24 cellular contexts compared by ENCODE assay signal in genomic region chr15:65603559-65603958, GRCh38. TPM values are rescaled to one million over a fixed set of nuclear protein-coding genes. Genes with fewer than 3 reads are reported as not detected.
DNase-seq lines count a peak whose midpoint lies in the region; ATAC-seq, FAIRE-seq and TF ChIP-seq lines count a peak whose summit lies in the region.
"Had no signal": no experiment of that assay in that cellular context is flagged by ENCODE, and none has a peak within 500 bp of the region (broad histone marks: within the 10 kb centered on the region; RNA-seq: fewer than 3 reads in every experiment).

No MANE protein-coding gene starts in this region.

- no peak overlapping the region for H3K4me3 ChIP-seq in HepG2 (replicated peaks in 1 of 3; ENCODE audit: insufficient read depth in 1 of 3, low read depth in 2 of 3, low read length in 3 of 3)
- H3K4me3 ChIP-seq in right lobe of liver: no peak overlapping the region
- no peak overlapping the region for H3K4me3 ChIP-seq in K562
- H3K4me3 ChIP-seq: BLaER1 had no signal

- H3K4me1 ChIP-seq in HepG2 (ENCODE audit: insufficient read depth, low read length) (peaks cover 6% of the 10 kb centered on the region), right lobe of liver (no peaks in the 10 kb centered on the region), K562 (replicated peaks in 1 of 2; ENCODE audit: control insufficient read depth in 2 of 2, insufficient read depth in 2 of 2, low read length in 2 of 2) (no peaks in the 10 kb centered on the region; a peak in 1 of 5 replicates)
- H3K4me1 ChIP-seq: BE2C, BLaER1 had no signal

- BruUV-seq in HepG2 (replicated peaks; lab: Mats Ljungman, UMichigan): no TSS peak
- BruUV-seq in K562 (replicated peaks; lab: Mats Ljungman, UMichigan): no TSS peak

- DNase-seq in HepG2 (ENCODE audit: low spot score) (no peak), right lobe of liver (no peak), K562 (ENCODE audit: extremely low read depth in 1 of 4, low spot score in 3 of 4) (no peak), G401 (ENCODE audit: low spot score) (no peak)
- DNase-seq: 8988T; ACHN; BE2C; C1 segment of cervical spinal cord; CD4-positive, alpha-beta memory T cell; CD4-positive, CD25-positive, alpha-beta regulatory T cell; CD8-positive, alpha-beta memory T cell; COR-L47; DMS 273 treated with DMSO at 0.1 percent for 48 hours; DMS153; DMS53; DMS79; DND-41; EL; GF-D8 had no signal

- H3K27me3 ChIP-seq in HepG2 (ENCODE audit: control insufficient read depth in 1 of 2, insufficient read depth in 2 of 2, low read length in 2 of 2): no peaks in the 10 kb centered on the region
- H3K27me3 ChIP-seq in right lobe of liver: no peaks in the 10 kb centered on the region
- no peaks in the 10 kb centered on the region for H3K27me3 ChIP-seq in K562 (ENCODE audit: control insufficient read depth in 2 of 2, insufficient read depth in 2 of 2, low read length in 2 of 2)
- H3K27me3 ChIP-seq: BE2C, BLaER1 had no signal

- CTCF ChIA-PET in HepG2 (lab: Yijun Ruan, JAX; ENCODE audit: low intra/inter-chr PET ratio, low total read pairs): no interaction called here
- CTCF ChIA-PET in K562 (lab: Yijun Ruan, JAX; ENCODE audit: low intra/inter-chr PET ratio): no interaction called here

- FAIRE-seq in HepG2 (lab: Jason Lieb, UNC) (no peak), K562 (lab: Jason Lieb, UNC) (no peak)
- FAIRE-seq: A204.1, G401.6, GM18507, GM19239 had no signal

- intact Hi-C loops in HepG2 (cut with micrococcal nuclease; ENCODE audit: unreplicated experiment) (no loop called here), right lobe of liver (cut with DNase I) (no loop called here), K562 (cut with micrococcal nuclease) (no loop called here)

- in situ Hi-C loops in HepG2 (cut with HindIII; ENCODE audit: extremely low pct_ligation_motif_present, low pct_unique_long_range_greater_than_20kb): no loop called here
- in situ Hi-C loops in K562 (cut with MboI): no loop called here
- in situ Hi-C loops in G401 (cut with HindIII; ENCODE audit: low sequenced_read_pairs): no loop called here

- ATAC-seq in HepG2: no peak
- no peak for ATAC-seq in right lobe of liver
- ATAC-seq in K562: no peak

- H3K9me3 ChIP-seq in HepG2 (ENCODE audit: low read length) (no peaks in the 10 kb centered on the region), right lobe of liver (no peaks in the 10 kb centered on the region), K562 (replicated peaks; ENCODE audit: control insufficient read depth, insufficient read depth, low read depth, low read length) (no peaks in the 10 kb centered on the region)
- H3K9me3 ChIP-seq: BE2C, BLaER1 had no signal

- H3K27ac ChIP-seq in HepG2 (ENCODE audit: extremely low read length, insufficient read depth, low read length) (no peak overlapping the region), right lobe of liver (no peak overlapping the region), K562 (ENCODE audit: extremely low read depth, low read depth, low read length) (no peak overlapping the region)
- H3K27ac ChIP-seq: BLaER1 had no signal

- H4K20me1 ChIP-seq in HepG2 (ENCODE audit: insufficient read depth, low read length): no peaks in the 10 kb centered on the region
- 0 out of 2 replicates have a peak, but pooled peaks cover 2% of the 10 kb centered on the region for H4K20me1 ChIP-seq in K562 (replicated peaks; ENCODE audit: control insufficient read depth, insufficient read depth, low read length)

- no peaks in the 10 kb centered on the region for H3K9me1 ChIP-seq in K562 (ENCODE audit: control insufficient read depth, insufficient read depth, low read length)

- TF ChIP-seq CTCF in HepG2 (CRISPR knock-in tag; IDR thresholded peaks at IDR 0.05): no peak
- TF ChIP-seq CTCF in right lobe of liver (IDR thresholded peaks at IDR 0.05): no peak
- no peak for TF ChIP-seq CTCF in K562 (IDR thresholded peaks at IDR 0.05 in 2 of 3, conservative IDR thresholded peaks at IDR 0.05 in 1 of 3; ENCODE audit: insufficient read depth in 2 of 3, low read depth in 1 of 3, low read length in 3 of 3)

- H3K9ac ChIP-seq in HepG2 (ENCODE audit: insufficient read depth, low read depth, low read length) (no peak overlapping the region), K562 (ENCODE audit: insufficient read depth in 1 of 2, low read depth in 2 of 2, low read length in 2 of 2) (no peak overlapping the region)
- H3K9ac ChIP-seq: BLaER1 had no signal

- H2AFZ ChIP-seq in HepG2 (ENCODE audit: low read length) (no peak overlapping the region), K562 (ENCODE audit: low read depth, low read length) (no peak overlapping the region)

- no peak for TF ChIP-seq RAD21 in HepG2 (CRISPR knock-in tag; IDR thresholded peaks at IDR 0.05)
- TF ChIP-seq RAD21 in K562 (CRISPR knock-in tag; conservative IDR thresholded peaks at IDR 0.05 in 1 of 2, IDR thresholded peaks at IDR 0.05 in 1 of 2): no peak

- peaks cover 13 to 63% of the 10 kb centered on the region in 2 experiments for H3K36me3 ChIP-seq in HepG2 (replicated peaks in 1 of 2; ENCODE audit: control insufficient read depth in 1 of 2, insufficient read depth in 2 of 2, low read length in 2 of 2)
- H3K36me3 ChIP-seq in right lobe of liver: peaks cover 2 to 52% (median 11%) of the 10 kb centered on the region in 4 donors
- H3K36me3 ChIP-seq in K562 (ENCODE audit: control insufficient read depth, insufficient read depth, low read length): peaks cover 70% of the 10 kb centered on the region

- no peak for TF ChIP-seq POLR2A in HepG2 (IDR thresholded peaks at IDR 0.05; ENCODE audit: insufficient read depth in 1 of 2, low read depth in 2 of 2, low read length in 2 of 2)
- no peak for TF ChIP-seq POLR2A in right lobe of liver (IDR thresholded peaks at IDR 0.05)
- TF ChIP-seq POLR2A in K562 (conservative IDR thresholded peaks at IDR 0.05): no peak

- 100% methylated on average over 1 of the region's 1 CpG for WGBS in HepG2 (ENCODE audit: low lambda C conversion rate)
- WGBS in right lobe of liver (ENCODE audit: insufficient coverage, low coverage, low lambda C conversion rate, missing lambda C conversion rate): 100% methylated on average over 1 of the region's 1 CpG
- WGBS in K562 (ENCODE audit: insufficient coverage, low coverage, missing lambda C conversion rate): 86% methylated on average over 1 of the region's 1 CpG

- H3K4me2 ChIP-seq in HepG2 (ENCODE audit: low read depth, low read length) (no peak overlapping the region), K562 (ENCODE audit: insufficient read depth, low read length) (no peak overlapping the region)
- H3K4me2 ChIP-seq: BLaER1 had no signal

- no peak for TF ChIP-seq EP300 in HepG2 (IDR thresholded peaks at IDR 0.05; ENCODE audit: low read depth in 2 of 2, low read length in 2 of 2)
- TF ChIP-seq EP300 in HepG2 (CRISPR knock-in tag; IDR thresholded peaks at IDR 0.05; ENCODE audit: borderline replicate concordance): no peak
- TF ChIP-seq EP300 in K562 (IDR thresholded peaks at IDR 0.05; ENCODE audit: low read length): no peak

- peaks cover 17% of the 10 kb centered on the region for H3K79me2 ChIP-seq in HepG2 (ENCODE audit: insufficient read depth, low read length)
- peaks cover 23% of the 10 kb centered on the region for H3K79me2 ChIP-seq in K562 (ENCODE audit: control insufficient read depth, insufficient read depth, low read length)

- POLR2A ChIA-PET in HepG2 (lab: Yijun Ruan, JAX): no interaction called here
- POLR2A ChIA-PET in K562 (lab: Yijun Ruan, JAX): no interaction called here

RNA-seq across cellular contexts. Expression of gene INTS14, which starts 7.4 kb away (rescaled TPM):
- total RNA-seq in HepG2 (2016; rRNA removed; fragmentation: Illumina TruSeq; extraction: Trizol) (52.0 and 57.8 TPM in 2 replicates), right lobe of liver (10 to 100 TPM; 15.3 to 19.8 (median 17.4) TPM), K562 (2014; rRNA removed) (30.5 and 33.7 TPM in 2 replicates), K562 (2014; rRNA removed; fragmentation: Illumina TruSeq; extraction: Trizol) (45.9 and 52.1 TPM in 2 replicates), K562 (2015; rRNA removed; fragmentation: Illumina TruSeq; extraction: Trizol) (42.8 and 43.6 TPM in 2 replicates), K562 (2021) (46.5 and 47.7 TPM in 2 replicates)
- total RNA-seq in HepG2 (2016; cell fraction: cytosol; rRNA removed; fragmentation: Illumina TruSeq; extraction: Trizol; ENCODE audit: low read depth): 17.0 and 20.8 TPM in 2 replicates
- 51.9 and 56.4 TPM in 2 replicates for total RNA-seq in HepG2 (2016; cell fraction: insoluble cytoplasmic fraction; rRNA removed; fragmentation: Illumina TruSeq; extraction: Trizol)
- 49.9 and 57.9 TPM in 2 replicates for total RNA-seq in HepG2 (2016; cell fraction: membrane; rRNA removed; fragmentation: Illumina TruSeq; extraction: Trizol)
- total RNA-seq in HepG2 (2016; cell fraction: nucleus; rRNA removed; fragmentation: Illumina TruSeq; extraction: Trizol): 46.7 and 47.9 TPM in 2 replicates
- polyA plus RNA-seq in HepG2 (2011; rRNA removed) (32.9 and 41.4 TPM in 2 replicates), K562 (2011; rRNA removed) (66.3 and 92.4 TPM in 2 replicates), K562 (2014; fragmentation: Illumina TruSeq; extraction: Trizol) (52.6 and 58.1 TPM in 2 replicates), K562 (2014; fragmentation: Nextera tagmentation; extraction: Ambion mirVana) (10 to 100 TPM; 40.6 to 64.0 TPM), K562 (2014; rRNA removed) (48.8 and 54.0 TPM in 2 replicates)
- 33.9 and 35.7 TPM in 2 replicates for polyA plus RNA-seq in HepG2 (2011; cell fraction: cytosol; rRNA removed)
- polyA plus RNA-seq in HepG2 (2011; cell fraction: nucleus; rRNA removed): 38.0 and 47.8 TPM in 2 replicates
- 19.7 and 28.3 TPM in 2 replicates for polyA plus RNA-seq in HepG2 (2012)
- 17.3 and 20.3 TPM in 2 replicates for polyA plus RNA-seq in HepG2 (2016; cell fraction: cytosol; fragmentation: Illumina TruSeq; extraction: Trizol; ENCODE audit: low read depth)
- polyA plus RNA-seq in HepG2 (2016; cell fraction: insoluble cytoplasmic fraction; fragmentation: Illumina TruSeq; extraction: Trizol; ENCODE audit: low read depth): 50.5 and 52.9 TPM in 2 replicates
- polyA plus RNA-seq in HepG2 (2016; cell fraction: membrane; fragmentation: Illumina TruSeq; extraction: Trizol; ENCODE audit: low read depth): 34.9 and 41.5 TPM in 2 replicates
- 61.6 and 62.0 TPM in 2 replicates for polyA plus RNA-seq in HepG2 (2016; cell fraction: nucleus; fragmentation: Illumina TruSeq; extraction: Trizol; ENCODE audit: insufficient read depth, low read depth)
- polyA minus RNA-seq in HepG2 (2011; rRNA and poly(A)+ RNA removed; ENCODE audit: low replicate concordance): 35.4 and 83.9 TPM in 2 replicates
- polyA minus RNA-seq in HepG2 (2011; cell fraction: cytosol; rRNA and poly(A)+ RNA removed): 26.2 and 26.6 TPM in 2 replicates
- 66.4 and 78.2 TPM in 2 replicates for polyA minus RNA-seq in HepG2 (2011; cell fraction: nucleus; rRNA and poly(A)+ RNA removed)
- total RNA-seq in K562 (2011; cell fraction: chromatin; rRNA removed; ENCODE audit: low replicate concordance): 68.9 and 128 TPM in 2 replicates
- 62.8 and 67.5 TPM in 2 replicates for total RNA-seq in K562 (2011; cell fraction: nucleolus; rRNA removed)
- total RNA-seq in K562 (2011; cell fraction: nucleoplasm; rRNA removed): 85.6 and 98.8 TPM in 2 replicates
- 72.2 and 79.6 TPM in 2 replicates for polyA plus RNA-seq in K562 (2011; cell fraction: cytosol; rRNA removed)
- polyA plus RNA-seq in K562 (2011; cell fraction: nucleus; rRNA removed): 40.5 and 51.5 TPM in 2 replicates
- 33.6 and 40.2 TPM in 2 replicates for polyA plus RNA-seq in K562 (2012)
- polyA minus RNA-seq in K562 (2011; rRNA and poly(A)+ RNA removed): 86.8 and 106 TPM in 2 replicates
- polyA minus RNA-seq in K562 (2011; cell fraction: cytosol; rRNA and poly(A)+ RNA removed): 34.7 and 41.7 TPM in 2 replicates
- 47.1 and 62.5 TPM in 2 replicates for polyA minus RNA-seq in K562 (2011; cell fraction: nucleus; rRNA and poly(A)+ RNA removed)
- 28.5 and 46.2 TPM in 2 replicates for total RNA-seq in G401 (2014; rRNA removed; shearing (Covaris generic))

RNA-seq across cellular contexts. Expression of gene SLC24A1, which starts 18.2 kb away (rescaled TPM):
- total RNA-seq in HepG2 (2016; rRNA removed; fragmentation: Illumina TruSeq; extraction: Trizol) (6.8 and 8.3 TPM in 2 replicates), right lobe of liver (1 to 10 TPM; 1.7 to 5.0 (median 4.8) TPM), K562 (2014; rRNA removed) (4.9 and 5.5 TPM in 2 replicates), K562 (2014; rRNA removed; fragmentation: Illumina TruSeq; extraction: Trizol) (6.5 and 7.1 TPM in 2 replicates), K562 (2015; rRNA removed; fragmentation: Illumina TruSeq; extraction: Trizol) (4.9 and 5.5 TPM in 2 replicates), K562 (2021) (6.7 and 8.2 TPM in 2 replicates)
- 6.6 and 9.0 TPM in 2 replicates for total RNA-seq in HepG2 (2016; cell fraction: cytosol; rRNA removed; fragmentation: Illumina TruSeq; extraction: Trizol; ENCODE audit: low read depth)
- total RNA-seq in HepG2 (2016; cell fraction: insoluble cytoplasmic fraction; rRNA removed; fragmentation: Illumina TruSeq; extraction: Trizol): 7.0 and 8.5 TPM in 2 replicates
- total RNA-seq in HepG2 (2016; cell fraction: membrane; rRNA removed; fragmentation: Illumina TruSeq; extraction: Trizol): 3.9 and 5.4 TPM in 2 replicates
- total RNA-seq in HepG2 (2016; cell fraction: nucleus; rRNA removed; fragmentation: Illumina TruSeq; extraction: Trizol): 9.5 and 9.6 TPM in 2 replicates
- polyA plus RNA-seq in HepG2 (2011; rRNA removed) (4.8 and 5.9 TPM in 2 replicates), K562 (2011; rRNA removed) (4.4 and 8.2 TPM in 2 replicates), K562 (2014; fragmentation: Illumina TruSeq; extraction: Trizol) (6.8 and 7.1 TPM in 2 replicates), K562 (2014; fragmentation: Nextera tagmentation; extraction: Ambion mirVana) (1 to 10 TPM; 3.1 to 3.2 TPM), K562 (2014; rRNA removed) (3.1 and 5.9 TPM in 2 replicates)
- 3.8 and 3.9 TPM in 2 replicates for polyA plus RNA-seq in HepG2 (2011; cell fraction: cytosol; rRNA removed)
- polyA plus RNA-seq in HepG2 (2011; cell fraction: nucleus; rRNA removed): 5.0 and 5.5 TPM in 2 replicates
- polyA plus RNA-seq in HepG2 (2012): 5.3 and 9.8 TPM in 2 replicates
- polyA plus RNA-seq in HepG2 (2016; cell fraction: cytosol; fragmentation: Illumina TruSeq; extraction: Trizol; ENCODE audit: low read depth): 0.87 and 0.99 TPM in 2 replicates
- polyA plus RNA-seq in HepG2 (2016; cell fraction: insoluble cytoplasmic fraction; fragmentation: Illumina TruSeq; extraction: Trizol; ENCODE audit: low read depth): 6.5 and 6.9 TPM in 2 replicates
- polyA plus RNA-seq in HepG2 (2016; cell fraction: membrane; fragmentation: Illumina TruSeq; extraction: Trizol; ENCODE audit: low read depth): 1.4 and 2.0 TPM in 2 replicates
- polyA plus RNA-seq in HepG2 (2016; cell fraction: nucleus; fragmentation: Illumina TruSeq; extraction: Trizol; ENCODE audit: insufficient read depth, low read depth): 10.2 and 12.9 TPM in 2 replicates
- polyA minus RNA-seq in HepG2 (2011; rRNA and poly(A)+ RNA removed; ENCODE audit: low replicate concordance): 6.8 and 24.1 TPM in 2 replicates
- polyA minus RNA-seq in HepG2 (2011; cell fraction: cytosol; rRNA and poly(A)+ RNA removed): 7.3 and 7.8 TPM in 2 replicates
- 12.4 and 12.7 TPM in 2 replicates for polyA minus RNA-seq in HepG2 (2011; cell fraction: nucleus; rRNA and poly(A)+ RNA removed)
- total RNA-seq in K562 (2011; cell fraction: chromatin; rRNA removed; ENCODE audit: low replicate concordance): 13.1 and 19.5 TPM in 2 replicates
- 7.8 and 8.6 TPM in 2 replicates for total RNA-seq in K562 (2011; cell fraction: nucleolus; rRNA removed)
- total RNA-seq in K562 (2011; cell fraction: nucleoplasm; rRNA removed): 13.6 and 24.7 TPM in 2 replicates
- polyA plus RNA-seq in K562 (2011; cell fraction: cytosol; rRNA removed): 3.6 and 8.5 TPM in 2 replicates
- polyA plus RNA-seq in K562 (2011; cell fraction: nucleus; rRNA removed): 5.7 and 6.4 TPM in 2 replicates
- 5.6 and 11.8 TPM in 2 replicates for polyA plus RNA-seq in K562 (2012)
- polyA minus RNA-seq in K562 (2011; rRNA and poly(A)+ RNA removed): 6.9 and 10.9 TPM in 2 replicates
- polyA minus RNA-seq in K562 (2011; cell fraction: cytosol; rRNA and poly(A)+ RNA removed): 5.2 and 9.8 TPM in 2 replicates
- polyA minus RNA-seq in K562 (2011; cell fraction: nucleus; rRNA and poly(A)+ RNA removed): 3.2 and 8.0 TPM in 2 replicates
- 7.9 and 8.2 TPM in 2 replicates for total RNA-seq in G401 (2014; rRNA removed; shearing (Covaris generic))

Comparison
In these comparisons a context has a peak if more than half of its experiments do, and no peak if none do; other contexts are left out.
1. Of the 241 proteins assayed by ChIP-seq in both HepG2 and K562: peak only in HepG2: none; only in K562: none; in both: ZBTB40; in neither: 240.